Comparison of ENCODE assay signal across 1 cellular context in the genomic region with DNA sequence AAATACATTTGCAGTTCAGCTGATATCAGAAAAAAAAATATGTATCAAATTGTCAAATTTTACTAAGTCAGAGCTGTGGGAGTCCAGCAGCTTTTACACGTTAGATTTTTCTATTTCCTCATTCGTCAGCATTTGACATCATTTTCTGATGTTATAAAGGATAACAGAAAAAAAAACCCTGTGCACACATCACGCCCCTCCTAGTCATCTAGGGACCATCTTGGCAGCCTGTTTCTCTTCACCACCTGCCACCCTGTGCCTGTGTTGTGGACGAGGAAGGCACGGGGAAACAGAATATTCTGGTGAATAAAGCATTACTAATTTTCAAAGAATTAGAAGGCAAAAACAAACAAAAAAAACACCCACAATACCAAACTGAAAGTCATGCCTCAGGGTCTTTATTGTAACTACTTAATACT.
TF ChIP-seq lines count a peak whose summit lies in the region.

No MANE protein-coding gene starts in this region.

TF ChIP-seq in IMR-90, 13 proteins besides CTCF, POLR2A, EP300 and RAD21:
- TF ChIP-seq NFE2L2 (IDR thresholded peaks at IDR 0.05; ENCODE audit: low read depth, low read length) (no peak), BHLHE40 (IDR thresholded peaks at IDR 0.05; ENCODE audit: low read depth, low read length) (0 out of 2 replicates have a peak, but pooled peaks have one; percentile 13)
